ENCODE assay signal across 21 cellular contexts in the genomic region with DNA sequence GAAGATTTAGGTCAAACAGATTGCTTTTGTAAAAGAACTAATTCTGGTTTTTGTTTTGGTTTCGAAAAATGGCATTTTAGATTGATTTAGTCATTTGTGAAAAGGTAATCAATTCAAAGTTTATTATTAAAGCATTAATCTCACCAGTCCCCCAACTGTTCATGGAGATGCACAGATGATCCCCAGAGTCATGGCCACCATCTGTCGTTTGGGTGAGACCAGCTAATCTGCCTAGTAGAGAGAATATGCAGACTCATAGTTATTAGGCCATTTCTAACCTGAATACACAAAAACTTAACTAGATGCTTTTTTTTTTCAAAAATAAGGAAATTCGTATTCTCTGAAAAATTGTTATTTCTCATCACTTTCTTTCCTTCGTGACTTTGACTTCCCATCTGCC. TPM values are rescaled to one million over a fixed set of nuclear protein-coding genes. Genes with fewer than 3 reads are reported as not detected.
DNase-seq lines count a peak whose midpoint lies in the region; ATAC-seq and TF ChIP-seq lines count a peak whose summit lies in the region.
"Had no signal": no experiment of that assay in that cellular context is flagged by ENCODE, and none has a peak within 500 bp of the region (broad histone marks: within the 10 kb centered on the region; RNA-seq: fewer than 3 reads in every experiment).

No MANE protein-coding gene starts in this region.

- H3K4me3 Mint-ChIP-seq in glutamatergic neuron (ENCODE audit: unreplicated experiment) = no peak overlapping the region
- H3K4me3 Mint-ChIP-seq: CD4-positive, CD25-positive, alpha-beta regulatory T cell; CD8-positive, alpha-beta memory T cell; H9 had no signal

- H3K27me3 Mint-ChIP-seq in glutamatergic neuron (ENCODE audit: unreplicated experiment) = no peaks in the 10 kb centered on the region

- peak overlapping the region; percentile 65 for H3K27ac Mint-ChIP-seq in glutamatergic neuron (ENCODE audit: unreplicated experiment)
- H3K27ac Mint-ChIP-seq: CD4-positive, CD25-positive, alpha-beta regulatory T cell; CD8-positive, alpha-beta memory T cell; H9 had no signal

- H3K36me3 Mint-ChIP-seq in glutamatergic neuron (ENCODE audit: unreplicated experiment) = no peaks in the 10 kb centered on the region
- H3K36me3 Mint-ChIP-seq: CD4-positive, CD25-positive, alpha-beta regulatory T cell had no signal

- ATAC-seq in HG02938 (IDR thresholded peaks at IDR 0.05; ENCODE audit: unreplicated experiment) (no peak), HG03469 (IDR thresholded peaks at IDR 0.05; ENCODE audit: unreplicated experiment) (no peak), left cardiac atrium (no peak)
- ATAC-seq: GM12878 had no signal

- intact Hi-C loops in left cardiac atrium (cut with DNase I) = no loop called here

- TF ChIP-seq CTCF in glutamatergic neuron (IDR thresholded peaks at IDR 0.05; ENCODE audit: partially characterized antibody, unreplicated experiment) = no peak

- H3K4me1 Mint-ChIP-seq in glutamatergic neuron (ENCODE audit: low read depth, unreplicated experiment) = peaks cover 6% of the 10 kb centered on the region
- H3K4me1 Mint-ChIP-seq: CD4-positive, CD25-positive, alpha-beta regulatory T cell; CD8-positive, alpha-beta memory T cell; H9 had no signal

- DNase-seq in NCI-H1694 (lab: John Stamatoyannopoulos, UW) = peak; percentile 2
- DNase-seq in NCI-H2171 treated with DMSO at 0.1 percent for 48 hours (lab: John Stamatoyannopoulos, UW) = peak; percentile 44
- peak; percentile 93 for DNase-seq in NCI-H82 (lab: John Stamatoyannopoulos, UW)
- peak; percentile 50 for DNase-seq in glutamatergic neuron
- no peak for DNase-seq in left cardiac atrium
- DNase-seq: ACHN; BE2C; C1 segment of cervical spinal cord; CD4-positive, CD25-positive, alpha-beta regulatory T cell; CD8-positive, alpha-beta memory T cell; COR-L47; DMS53; DND-41; EL; H9 had no signal

- H3K9me3 Mint-ChIP-seq in glutamatergic neuron (ENCODE audit: unreplicated experiment) = peaks cover 1% of the 10 kb centered on the region
- H3K9me3 Mint-ChIP-seq: H9 had no signal

RNA-seq across cellular contexts. Expression of gene C6orf58, which starts 58.1 kb away (rescaled TPM):
- total RNA-seq in glutamatergic neuron (ENCODE audit: unreplicated experiment) = not detected
- not detected for total RNA-seq in left cardiac atrium
- total RNA-seq: CD4-positive, CD25-positive, alpha-beta regulatory T cell; CD8-positive, alpha-beta memory T cell; G401; H1; H9; HT1080 had no signal
